Comparison of ENCODE assay signal across 1 cellular context in genomic region chr7:141876371-141876770, GRCh38.
TF ChIP-seq lines count a peak whose summit lies in the region.

No MANE protein-coding gene starts in this region.

TF ChIP-seq in GM23338, 12 proteins besides CTCF, POLR2A, EP300 and RAD21 (continued from another document):
- no peak for TF ChIP-seq NANOG (IDR thresholded peaks at IDR 0.05; ENCODE audit: borderline replicate concordance)
- TF ChIP-seq STAT1 (IDR thresholded peaks at IDR 0.05; ENCODE audit: unreplicated experiment): no peak
